Comparison of ENCODE assay signal across 8 cellular contexts in genomic region chr16:57041182-57042156, GRCh38. TPM values are rescaled to one million over a fixed set of nuclear protein-coding genes. Genes with fewer than 3 reads are reported as not detected.
DNase-seq lines count a peak whose midpoint lies in the region; ATAC-seq and TF ChIP-seq lines count a peak whose summit lies in the region.

No MANE protein-coding gene starts in this region.

- peaks cover 0 to 21% (median 6%) of the 10 kb centered on the region in 11 experiments; a peak in 12 of 22 replicates for H4K20me1 ChIP-seq in BLaER1 treated with 17β-estradiol and CSF1 and Interleukin-3, amounts not matched to agents 10 nM and 100 nM

- DNase-seq in NB4 (ENCODE audit: low read depth) (peak; percentile 79), DMS153 treated with DMSO at 0.1 percent for 48 hours (lab: John Stamatoyannopoulos, UW; ENCODE audit: unreplicated experiment) (no peak), NCI-H146 treated with DMSO at 0.1 percent for 48 hours (lab: John Stamatoyannopoulos, UW; ENCODE audit: unreplicated experiment) (no peak), NCI-H1048 (lab: John Stamatoyannopoulos, UW) (no peak)
- peak; percentile 94 for DNase-seq in activated naive CD4-positive, alpha-beta T cell treated with anti-CD3 and anti-CD28 coated beads for 36 hours
- DNase-seq in stimulated activated CD4-positive, alpha-beta T cell treated with anti-CD3 and anti-CD28 coated beads, Interleukin-4, amount 100 ng/mL, for 48 hours (ENCODE audit: low read depth in 2 of 2) = peak; percentile 73 to 85

- TF ChIP-seq CTCF in NB4 (IDR thresholded peaks at IDR 0.05; ENCODE audit: low read depth, low read length) = no peak

- no peaks in the 10 kb centered on the region for H3K9me3 ChIP-seq in BLaER1 treated with 17β-estradiol and CSF1 and Interleukin-3, amounts not matched to agents 10 nM and 100 nM (replicated peaks in 1 of 11)

- peak overlapping the region; percentile 42 for H3K4me3 Mint-ChIP-seq in activated naive CD4-positive, alpha-beta T cell treated with anti-CD3 and anti-CD28 coated beads for 36 hours

- intact Hi-C loops in activated naive CD4-positive, alpha-beta T cell treated with anti-CD3 and anti-CD28 coated beads for 36 hours (cut with micrococcal nuclease) = loop anchor here (1.0 to 10.0 kb wide), 9 partner anchors 27 to 433 kb away; partner anchors contain the start of genes HERPUD1, MT2A, NLRC5 and SLC12A3

- TF ChIP-seq POLR2A in NB4 (IDR thresholded peaks at IDR 0.05; ENCODE audit: extremely low read depth, insufficient read length) = no peak

- H3K36me3 ChIP-seq in BLaER1 treated with 17β-estradiol and CSF1 and Interleukin-3, amounts not matched to agents 10 nM and 100 nM = peaks cover 0 to 65% (median 34%) of the 10 kb centered on the region in 11 experiments; a peak in 17 of 22 replicates

- peak overlapping the region; percentile 6 to 88 (median 74); a peak in 19 of 20 replicates for H3K4me3 ChIP-seq in BLaER1 treated with 17β-estradiol and CSF1 and Interleukin-3, amounts not matched to agents 10 nM and 100 nM
- H3K4me3 ChIP-seq in NB4 (ENCODE audit: low read depth, low read length) = peak overlapping the region; percentile 65

- H3K27ac ChIP-seq in BLaER1 treated with 17β-estradiol and CSF1 and Interleukin-3, amounts not matched to agents 10 nM and 100 nM = peak overlapping the region; percentile 73 to 100 (median 99); a peak in 21 of 22 replicates

- H3K27ac Mint-ChIP-seq in activated naive CD4-positive, alpha-beta T cell treated with anti-CD3 and anti-CD28 coated beads for 36 hours = peak overlapping the region; percentile 98

- H3K4me1 Mint-ChIP-seq in activated naive CD4-positive, alpha-beta T cell treated with anti-CD3 and anti-CD28 coated beads for 36 hours (ENCODE audit: low read depth) = peaks cover 78% of the 10 kb centered on the region

- peak; percentile 35 for ATAC-seq in GM21423 (IDR thresholded peaks at IDR 0.05; ENCODE audit: unreplicated experiment)

- H3K4me2 ChIP-seq in BLaER1 treated with 17β-estradiol and CSF1 and Interleukin-3, amounts not matched to agents 10 nM and 100 nM = peak overlapping the region; percentile 89 to 99 (median 96)

- CTCF ChIA-PET in activated naive CD4-positive, alpha-beta T cell treated with anti-CD3 and anti-CD28 coated beads for 36 hours (lab: Charles Lee) = interaction anchor here (0.6 to 5.7 kb wide), 14 partner anchors 11 to 176 kb away, joined by 3 to 39 read pairs (median 4); partner anchors contain the start of gene NLRC5

- H3K4me1 ChIP-seq in BLaER1 treated with 17β-estradiol and CSF1 and Interleukin-3, amounts not matched to agents 10 nM and 100 nM = peaks cover 76 to 100% (median 92%) of the 10 kb centered on the region in 10 experiments

- no peaks in the 10 kb centered on the region for H3K9me3 Mint-ChIP-seq in activated naive CD4-positive, alpha-beta T cell treated with anti-CD3 and anti-CD28 coated beads for 36 hours

- no peaks in the 10 kb centered on the region for H3K27me3 Mint-ChIP-seq in activated naive CD4-positive, alpha-beta T cell treated with anti-CD3 and anti-CD28 coated beads for 36 hours (ENCODE audit: low read depth)

- no peaks in the 10 kb centered on the region for H3K27me3 ChIP-seq in BLaER1 treated with 17β-estradiol and CSF1 and Interleukin-3, amounts not matched to agents 10 nM and 100 nM

- peak overlapping the region; percentile 64 to 99 (median 96) for H3K9ac ChIP-seq in BLaER1 treated with 17β-estradiol and CSF1 and Interleukin-3, amounts not matched to agents 10 nM and 100 nM

- H3K36me3 Mint-ChIP-seq in activated naive CD4-positive, alpha-beta T cell treated with anti-CD3 and anti-CD28 coated beads for 36 hours (ENCODE audit: low read depth) = peaks cover 61% of the 10 kb centered on the region

RNA-seq across cellular contexts. Expression of gene CPNE2, which starts 50.9 kb away (rescaled TPM):
- total RNA-seq in activated naive CD4-positive, alpha-beta T cell treated with anti-CD3 and anti-CD28 coated beads for 36 hours = 1 to 10 TPM; 5.1 TPM

RNA-seq across cellular contexts. Expression of gene NLRC5, which starts 52.1 kb away (rescaled TPM):
- 100 to 1,000 TPM; 104 to 119 TPM for total RNA-seq in activated naive CD4-positive, alpha-beta T cell treated with anti-CD3 and anti-CD28 coated beads for 36 hours

Comparison
In these comparisons a context has a peak if more than half of its experiments do, and no peak if none do; other contexts are left out.
1. DNase-seq: peak in NB4 (single experiment), activated naive CD4-positive, alpha-beta T cell treated with anti-CD3 and anti-CD28 coated beads for 36 hours (single experiment) and stimulated activated CD4-positive, alpha-beta T cell treated with anti-CD3 and anti-CD28 coated beads, Interleukin-4, amount 100 ng/mL, for 48 hours (2 of 2); none in DMS153 treated with DMSO at 0.1 percent for 48 hours (single experiment), NCI-H146 treated with DMSO at 0.1 percent for 48 hours (single experiment) and NCI-H1048 (single experiment).